In the genomic region with DNA sequence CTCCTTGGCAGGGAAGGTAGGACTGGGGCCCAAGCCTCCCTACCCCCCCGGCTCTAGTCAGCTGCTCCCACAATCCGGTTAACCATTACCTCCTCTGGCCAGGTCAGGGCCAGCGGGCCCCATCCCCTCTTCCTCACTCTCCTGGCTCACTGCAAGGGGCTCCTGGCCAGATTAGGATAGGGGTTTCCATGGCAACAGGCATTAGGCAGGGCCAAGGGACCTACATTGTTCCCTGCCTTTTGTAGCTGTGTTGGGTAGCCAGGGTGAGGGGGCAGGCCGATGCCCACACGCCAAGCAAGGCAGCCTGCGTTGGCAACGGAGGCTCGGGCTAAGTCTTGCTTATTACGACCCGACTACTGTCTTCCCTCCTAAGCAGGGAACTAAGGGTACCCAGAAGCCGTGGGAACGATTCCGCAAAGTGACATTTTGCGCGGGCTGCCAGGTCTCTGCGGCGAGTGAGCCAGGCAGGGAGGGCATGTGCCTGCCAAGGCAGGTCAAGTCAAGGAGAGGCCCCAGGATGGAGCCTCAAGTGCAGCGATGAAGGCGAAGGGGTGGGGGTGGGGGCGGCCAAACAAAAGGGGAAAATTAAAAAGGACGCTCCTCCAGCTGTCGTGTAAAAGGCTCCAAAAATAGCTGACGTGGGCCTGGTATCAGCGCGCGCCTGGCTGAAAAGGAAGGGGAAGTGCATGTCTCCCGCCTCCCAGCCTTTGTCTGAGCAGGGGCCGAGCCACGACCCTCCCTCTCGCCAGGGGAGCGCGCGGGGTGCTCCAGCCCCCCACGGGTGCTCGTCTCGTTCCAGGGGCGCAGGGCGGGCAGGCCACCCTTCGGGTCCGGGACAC, we compare ENCODE assay signal across 8 cellular contexts. TPM values are rescaled to one million over a fixed set of nuclear protein-coding genes. Genes with fewer than 3 reads are reported as not detected.
DNase-seq lines count a peak whose midpoint lies in the region; ATAC-seq, FAIRE-seq and TF ChIP-seq lines count a peak whose summit lies in the region.

No MANE protein-coding gene starts in this region.

- peak overlapping the region; percentile 80 for H3K9ac ChIP-seq in keratinocyte (ENCODE audit: control insufficient read depth, extremely low read depth, insufficient read depth, low read length)

- H3K36me3 ChIP-seq in keratinocyte (ENCODE audit: control insufficient read depth in 2 of 2, extremely low read depth in 1 of 2, insufficient read depth in 2 of 2, low read length in 2 of 2): no peaks in the 10 kb centered on the region

- peak; percentile 27 for DNase-seq in EL
- peak; percentile 47 for DNase-seq in RCC 7860 (ENCODE audit: low spot score)
- DNase-seq in cardiac fibroblast (ENCODE audit: low read depth in 2 of 2): peak; percentile 25 to 35
- no peak for DNase-seq in keratinocyte (ENCODE audit: low read depth, low spot score)
- no peak for DNase-seq in OCI-M2 (lab: John Stamatoyannopoulos, UW; ENCODE audit: unreplicated experiment)

- no peaks in the 10 kb centered on the region for H4K20me1 ChIP-seq in keratinocyte (ENCODE audit: control insufficient read depth, extremely low read depth, insufficient read depth, low read length)

- peaks cover 31% of the 10 kb centered on the region for H3K4me1 ChIP-seq in keratinocyte (ENCODE audit: control insufficient read depth, extremely low read depth, insufficient read depth, low read length)

- H3K9me3 ChIP-seq in keratinocyte (ENCODE audit: control insufficient read depth, low read depth, low read length): no peaks in the 10 kb centered on the region

- H3K9me1 ChIP-seq in keratinocyte (ENCODE audit: control insufficient read depth, extremely low read depth, insufficient read depth, low read length): no peaks in the 10 kb centered on the region

- TF ChIP-seq CTCF in cardiac fibroblast (IDR thresholded peaks at IDR 0.05; ENCODE audit: low read depth, low read length) (no peak), keratinocyte (optimal IDR thresholded peaks at IDR 0.05 in 1 of 3, IDR thresholded peaks at IDR 0.05 in 1 of 3, conservative IDR thresholded peaks at IDR 0.05 in 1 of 3; ENCODE audit: extremely low read depth in 1 of 3, insufficient read depth in 2 of 3, low read length in 3 of 3) (no peak)

- peak; percentile 12 for ATAC-seq in HG02759 (IDR thresholded peaks at IDR 0.05; ENCODE audit: unreplicated experiment)
- ATAC-seq in HG03439 (IDR thresholded peaks at IDR 0.05; ENCODE audit: unreplicated experiment): no peak

- H3K79me2 ChIP-seq in keratinocyte (ENCODE audit: control insufficient read depth, insufficient read depth, low read length): no peaks in the 10 kb centered on the region

- no peak overlapping the region for H3K27ac ChIP-seq in keratinocyte (ENCODE audit: control insufficient read depth, insufficient read depth, low read length)
- peak overlapping the region; percentile 81 to 99 (median 94) for H3K27ac ChIP-seq in skin epidermis

- dilution Hi-C loops in keratinocyte (cut with MboI; ENCODE audit: extremely low pct_ligation_motif_present, low sequenced_read_pairs): no loop called here

- H3K4me3 ChIP-seq in cardiac fibroblast (replicated peaks in 1 of 2; ENCODE audit: low read depth in 2 of 2, low read length in 2 of 2) (peak overlapping the region; percentile 58 to 70), keratinocyte (ENCODE audit: control insufficient read depth in 2 of 3, extremely low read depth in 1 of 3, insufficient read depth in 2 of 3, low read depth in 1 of 3, low read length in 3 of 3) (peak overlapping the region; percentile 50 to 75 (median 72)), skin epidermis (peak overlapping the region; percentile 71 to 99 (median 92))

- H3K4me2 ChIP-seq in keratinocyte (ENCODE audit: control insufficient read depth, extremely low read depth, insufficient read depth, low read depth, low read length): peak overlapping the region; percentile 76

- no peaks in the 10 kb centered on the region for H3K27me3 ChIP-seq in keratinocyte (ENCODE audit: control insufficient read depth, extremely low read depth, insufficient read depth, low read length)

- H2AFZ ChIP-seq in keratinocyte (ENCODE audit: control insufficient read depth, low read length): peak overlapping the region; percentile 17

- FAIRE-seq in RCC 7860 (lab: Jason Lieb, UNC): peak; percentile 42
- FAIRE-seq in keratinocyte (lab: Jason Lieb, UNC): no peak

RNA-seq across cellular contexts. Expression of gene IDH2, which starts 0.9 kb away (rescaled TPM):
- polyA plus RNA-seq in keratinocyte: 23.5 to 28.3 TPM (median 27.9 TPM) in 3 replicates
- polyA plus RNA-seq in keratinocyte (2011; ENCODE audit: low read depth): 15.4 TPM
- 9.5 and 16.2 TPM in 2 replicates for polyA plus RNA-seq in keratinocyte (2011; cell fraction: cytosol; rRNA removed)
- polyA plus RNA-seq in keratinocyte (2011; cell fraction: nucleus; rRNA removed): 6.3 and 8.6 TPM in 2 replicates
- 24.0 and 29.7 TPM in 2 replicates for polyA plus RNA-seq in keratinocyte (2012; ENCODE audit: low replicate concordance)
- 25.2 to 46.0 TPM (median 27.3 TPM) in 3 replicates for polyA minus RNA-seq in keratinocyte
- 15.9 TPM for polyA minus RNA-seq in keratinocyte (2011; cell fraction: cytosol; rRNA and poly(A)+ RNA removed)
- polyA minus RNA-seq in keratinocyte (2011; cell fraction: nucleus; rRNA and poly(A)+ RNA removed): 3.3 and 4.9 TPM in 2 replicates

Comparison
In these comparisons a context has a peak if more than half of its experiments do, and no peak if none do; other contexts are left out.
1. DNase-seq: peak in EL (single experiment), RCC 7860 (single experiment) and cardiac fibroblast (2 of 2); none in keratinocyte (single experiment) and OCI-M2 (single experiment).
2. Peak in every context shown above with its lines, with median percentiles within 50 percentile points of each other: H3K4me3 ChIP-seq.